8 cellular contexts compared by ENCODE assay signal in the genomic region with DNA sequence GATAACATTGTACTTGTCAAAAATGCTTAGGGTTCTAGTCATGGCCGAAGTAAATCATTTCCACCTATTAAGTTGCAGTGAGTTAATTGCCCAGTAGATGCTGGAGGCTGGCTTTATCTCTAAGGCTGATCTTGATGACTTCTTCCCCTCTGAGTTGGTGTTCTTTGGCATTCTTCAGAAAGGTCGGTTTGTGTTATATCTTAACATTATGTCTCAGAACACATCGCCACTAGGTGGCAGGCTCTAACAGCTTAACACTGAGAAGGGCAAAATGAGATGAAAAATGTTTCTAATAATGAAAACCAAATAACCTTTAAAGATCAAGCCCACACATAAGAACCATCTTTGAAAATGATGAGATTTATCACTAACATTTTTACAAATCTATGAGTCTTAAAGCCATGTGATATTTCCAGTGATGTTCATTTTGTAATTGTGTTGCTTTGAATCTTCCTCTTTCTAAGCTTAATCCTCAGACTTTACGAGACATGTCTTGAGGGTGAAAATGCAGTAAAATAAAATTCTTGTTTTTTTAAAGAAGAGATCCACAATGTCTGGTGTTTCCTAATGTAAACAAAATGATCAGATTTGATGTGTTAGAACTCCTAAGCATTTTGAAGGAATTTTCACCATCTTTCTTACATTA. TPM values are rescaled to one million over a fixed set of nuclear protein-coding genes. Genes with fewer than 3 reads are reported as not detected.
DNase-seq lines count a peak whose midpoint lies in the region; ATAC-seq and TF ChIP-seq lines count a peak whose summit lies in the region.

No MANE protein-coding gene starts in this region.

- no peaks in the 10 kb centered on the region for H3K79me2 ChIP-seq in mammary epithelial cell (ENCODE audit: insufficient read depth, low read length)

- DNase-seq in ACHN (peak; percentile 72), NCI-H187 treated with DMSO at 0.1 percent for 48 hours (lab: John Stamatoyannopoulos, UW) (peak; percentile 6), mammary epithelial cell (peak; percentile 45), kidney epithelial cell (ENCODE audit: low read depth) (peak; percentile 14)
- peak; percentile 49 to 61 for DNase-seq in stimulated activated CD4-positive, alpha-beta T cell treated with anti-CD3 and anti-CD28 coated beads, Interleukin-4, amount 100 ng/mL, for 48 hours (ENCODE audit: low read depth in 2 of 2)

- ATAC-seq in GM18861 (IDR thresholded peaks at IDR 0.05; ENCODE audit: unreplicated experiment) (peak; percentile 52), HG03135 (IDR thresholded peaks at IDR 0.05; ENCODE audit: unreplicated experiment) (no peak)

- CTCF ChIA-PET in mammary epithelial cell (lab: Charles Lee; ENCODE audit: low non-redundant PET): interaction anchor here (0.6 kb wide), 2 partner anchors 361 to 1498 kb away, joined by 4 to 7 read pairs; no protein-coding TSS in a partner anchor

- H3K27ac ChIP-seq in VCaP (peak overlapping the region; percentile 51), mammary epithelial cell (ENCODE audit: insufficient read depth, low read depth, low read length) (no peak overlapping the region)

- H3K4me3 ChIP-seq in mammary epithelial cell (replicated peaks in 1 of 3; ENCODE audit: insufficient read depth in 1 of 3, low read depth in 2 of 3, low read length in 3 of 3) (no peak overlapping the region), kidney epithelial cell (ENCODE audit: low read depth, low read length) (no peak overlapping the region)

- H3K4me2 ChIP-seq in mammary epithelial cell (ENCODE audit: insufficient read depth, low read depth, low read length): no peak overlapping the region

- 28% methylated on average over 4 of the region's 4 CpGs for WGBS in mammary epithelial cell (ENCODE audit: low coverage, missing lambda C conversion rate)

- H3K9me3 ChIP-seq in mammary epithelial cell (replicated peaks; ENCODE audit: insufficient read depth, low read length): no peaks in the 10 kb centered on the region

- no peaks in the 10 kb centered on the region for H3K27me3 ChIP-seq in mammary epithelial cell (ENCODE audit: insufficient read depth, low read length)
- H3K27me3 ChIP-seq in kidney epithelial cell (ENCODE audit: control insufficient read depth, insufficient read depth, low read length): no peaks in the 10 kb centered on the region

- TF ChIP-seq CTCF in VCaP (conservative IDR thresholded peaks at IDR 0.05): peak; percentile 88
- TF ChIP-seq CTCF in mammary epithelial cell (conservative IDR thresholded peaks at IDR 0.05 in 1 of 2, IDR thresholded peaks at IDR 0.05 in 1 of 2; ENCODE audit: extremely low read depth in 1 of 2, insufficient read depth in 1 of 2, low read depth in 1 of 2, low read length in 2 of 2): peak; percentile 74 to 81
- peak; percentile 77 for TF ChIP-seq CTCF in kidney epithelial cell (IDR thresholded peaks at IDR 0.05; ENCODE audit: insufficient read depth, low read length, poor library complexity, severe bottlenecking)

- no peak overlapping the region for H2AFZ ChIP-seq in mammary epithelial cell (ENCODE audit: low read depth, low read length)

- H4K20me1 ChIP-seq in mammary epithelial cell (ENCODE audit: insufficient read depth, low read length): peaks cover 2% of the 10 kb centered on the region

- intact Hi-C loops in mammary epithelial cell (cut with micrococcal nuclease): loop anchor here (1.0 to 10.0 kb wide), 3 partner anchors 1008 to 1260 kb away; partner anchors contain the start of gene PRKAB1

- H3K4me1 ChIP-seq in mammary epithelial cell (ENCODE audit: insufficient read depth, low read length): no peaks in the 10 kb centered on the region

- H3K36me3 ChIP-seq in mammary epithelial cell (ENCODE audit: insufficient read depth, low read length): peaks cover 10% of the 10 kb centered on the region
- H3K36me3 ChIP-seq in kidney epithelial cell (ENCODE audit: control insufficient read depth, insufficient read depth, low read length): peaks cover 1% of the 10 kb centered on the region

- dilution Hi-C loops in mammary epithelial cell (cut with HindIII; ENCODE audit: low sequenced_read_pairs): no loop called here

- no TSS peak for BruUV-seq in mammary epithelial cell (replicated peaks; lab: Mats Ljungman, UMichigan)

- no peak overlapping the region for H3K9ac ChIP-seq in mammary epithelial cell (ENCODE audit: insufficient read depth, low read length)

- in situ Hi-C loops in ACHN (cut with HindIII; ENCODE audit: low pct_ligation_motif_present, low pct_unique_long_range_greater_than_20kb, low sequenced_read_pairs): no loop called here
- in situ Hi-C loops in mammary epithelial cell (cut with MboI; ENCODE audit: low sequenced_read_pairs in 2 of 2): loop anchor here (10.0 to 25.0 kb wide), 4 partner anchors 1007 to 1257 kb away; partner anchors contain the start of gene PRKAB1 (in 1 of the 2)

RNA-seq across cellular contexts. Expression of gene SUDS3, which starts 28.6 kb away (rescaled TPM):
- 10 to 100 TPM; 30.3 to 48.7 TPM for total RNA-seq in mammary epithelial cell
- polyA plus RNA-seq in mammary epithelial cell: 13.0 TPM
- 21.1 TPM for polyA minus RNA-seq in mammary epithelial cell
- total RNA-seq in kidney epithelial cell: 30.5 and 45.9 TPM in 2 replicates

RNA-seq across cellular contexts. Expression of gene TAOK3, which starts 32.3 kb away (rescaled TPM):
- total RNA-seq in mammary epithelial cell (10 to 100 TPM; 35.5 to 53.4 TPM), kidney epithelial cell (8.7 and 13.5 TPM in 2 replicates)
- 35.8 TPM for polyA plus RNA-seq in mammary epithelial cell
- polyA minus RNA-seq in mammary epithelial cell: 122 TPM

Comparison
In these comparisons a context has a peak if more than half of its experiments do, and no peak if none do; other contexts are left out.
1. DNase-seq: peak in every context shown above with its lines; median percentile 72 in ACHN; 55 in stimulated activated CD4-positive, alpha-beta T cell treated with anti-CD3 and anti-CD28 coated beads, Interleukin-4, amount 100 ng/mL, for 48 hours; 45 in mammary epithelial cell; 14 in kidney epithelial cell; 6 in NCI-H187 treated with DMSO at 0.1 percent for 48 hours.